In genomic region chr1:8896775-8897174, GRCh38 we compare ENCODE assay signal across 13 cellular contexts. TPM values are rescaled to one million over a fixed set of nuclear protein-coding genes. Genes with fewer than 3 reads are reported as not detected.
DNase-seq lines count a peak whose midpoint lies in the region; TF ChIP-seq lines count a peak whose summit lies in the region.
"Not testable (repeated sequence)": the region's sequence is repeated elsewhere in the genome, so short reads cannot be mapped to it uniquely, and the experiment has no call there.
"Had no signal": no experiment of that assay in that cellular context is flagged by ENCODE, and none has a peak within 500 bp of the region (broad histone marks: within the 10 kb centered on the region; RNA-seq: fewer than 3 reads in every experiment).

No MANE protein-coding gene starts in this region.

- 36 to 52% methylated on average over 3 of the region's 3 CpGs for WGBS in esophagus squamous epithelium, 2 donors

- not testable (repeated sequence) for H3K4me3 ChIP-seq in HL-60 (replicated peaks; ENCODE audit: insufficient read depth, low read length); esophagus squamous epithelium; neutrophil (ENCODE audit: low read depth in 1 of 2, low read length in 1 of 2)

- intact Hi-C loops in esophagus squamous epithelium (cut with DNase I): not testable (repeated sequence)

- not testable (repeated sequence) for TF ChIP-seq CTCF in HL-60 (IDR thresholded peaks at IDR 0.05; ENCODE audit: insufficient read depth, low read length); VCaP (conservative IDR thresholded peaks at IDR 0.05); esophagus squamous epithelium (IDR thresholded peaks at IDR 0.05); neutrophil (IDR thresholded peaks at IDR 0.05)

- H3K27me3 ChIP-seq in HL-60 (ENCODE audit: insufficient read depth, poor library complexity, severe bottlenecking); esophagus squamous epithelium; neutrophil: not testable (repeated sequence)

- H3K36me3 ChIP-seq in esophagus squamous epithelium, neutrophil: not testable (repeated sequence)

- H3K9me3 ChIP-seq in esophagus squamous epithelium, neutrophil: not testable (repeated sequence)

- H3K27ac ChIP-seq in HL-60 (replicated peaks) (peak overlapping the region; percentile 71), VCaP (peak overlapping the region; percentile 67), esophagus squamous epithelium (peak overlapping the region; percentile 39 to 58 (median 48)), neutrophil (peak overlapping the region; percentile 64)

- DNase-seq in HL-60 (ENCODE audit: low read depth in 1 of 2, low spot score in 1 of 2) (peak in 1 of 2 experiments; percentile 69), MV-4-11 (lab: John Stamatoyannopoulos, UW) (peak; percentile 22), NCI-H69 (lab: John Stamatoyannopoulos, UW) (peak; percentile 75), SIG-M5 (lab: John Stamatoyannopoulos, UW) (peak; percentile 24)
- not testable (repeated sequence) for DNase-seq in esophagus squamous epithelium (lab: John Stamatoyannopoulos, UW)

- TF ChIP-seq POLR2A in esophagus squamous epithelium (IDR thresholded peaks at IDR 0.05): not testable (repeated sequence)

- peaks cover 15 to 49% (median 23%) of the 10 kb centered on the region in 3 donors for H3K4me1 ChIP-seq in esophagus squamous epithelium
- H3K4me1 ChIP-seq in neutrophil (ENCODE audit: control insufficient read depth in 1 of 2, insufficient read depth in 1 of 2, low read depth in 1 of 2, low read length in 1 of 2): peaks cover 46 to 48% of the 10 kb centered on the region in 2 experiments

RNA-seq across cellular contexts. Expression of gene ENO1, which starts 18.3 kb away (rescaled TPM):
- 1,000 to 10,000 TPM in 3 of 4 donors, 100 to 1,000 TPM in 1; 954 to 1,668 (median 1,315) TPM for total RNA-seq in esophagus squamous epithelium

RNA-seq across cellular contexts. Expression of gene CA6, which starts 48.9 kb away (rescaled TPM):
- not detected for total RNA-seq in esophagus squamous epithelium
- total RNA-seq: A673; CD4-positive, alpha-beta memory T cell; Daoy; GM23248; H4; HT1080 had no signal
